In genomic region chr3:149004622-149005021, GRCh38 we compare ENCODE assay signal across 12 cellular contexts. TPM values are rescaled to one million over a fixed set of nuclear protein-coding genes. Genes with fewer than 3 reads are reported as not detected.
DNase-seq lines count a peak whose midpoint lies in the region; ATAC-seq and TF ChIP-seq lines count a peak whose summit lies in the region.
"Had no signal": no experiment of that assay in that cellular context is flagged by ENCODE, and none has a peak within 500 bp of the region (broad histone marks: within the 10 kb centered on the region; RNA-seq: fewer than 3 reads in every experiment).

No MANE protein-coding gene starts in this region.

- H3K79me2 ChIP-seq in mesendoderm (ENCODE audit: control insufficient read depth, insufficient read depth, low read length), result no peaks in the 10 kb centered on the region

- TF ChIP-seq CTCF in brain (conservative IDR thresholded peaks at IDR 0.05), result no peak

- peak overlapping the region; percentile 21 to 97 (median 88) for H3K27ac Mint-ChIP-seq in CD8-positive, alpha-beta memory T cell
- H3K27ac Mint-ChIP-seq in brain, result peak overlapping the region in 3 of 5 experiments; percentile 67 to 88 (median 73)
- H3K27ac Mint-ChIP-seq: stimulated activated naive CD8-positive, alpha-beta T cell treated with anti-CD3 and anti-CD28 coated beads, Interleukin-15, Interleukin-2, amounts not matched to agents 100 ng/mL and 50 ng/mL, for 24 hours had no signal

- no peaks in the 10 kb centered on the region for H3K9me3 ChIP-seq in CD8-positive, alpha-beta memory T cell (ENCODE audit: low read length)
- H3K9me3 ChIP-seq: Caco-2 had no signal

- H3K23ac ChIP-seq in mesendoderm (ENCODE audit: low read length), result no peak overlapping the region

- H3K27me3 Mint-ChIP-seq in CD8-positive, alpha-beta memory T cell, result no peaks in the 10 kb centered on the region
- no peaks in the 10 kb centered on the region for H3K27me3 Mint-ChIP-seq in brain
- H3K27me3 Mint-ChIP-seq: stimulated activated naive CD8-positive, alpha-beta T cell treated with anti-CD3 and anti-CD28 coated beads, Interleukin-15, Interleukin-2, amounts not matched to agents 100 ng/mL and 50 ng/mL, for 24 hours had no signal

- H3K27ac ChIP-seq in CD8-positive, alpha-beta memory T cell (ENCODE audit: low read depth, low read length), result no peak overlapping the region
- H3K27ac ChIP-seq in mesendoderm (ENCODE audit: low read depth, low read length), result no peak overlapping the region
- H3K27ac ChIP-seq: SK-N-MC had no signal

- DNase-seq in CD8-positive, alpha-beta memory T cell, result no peak
- peak; percentile 78 for DNase-seq in NCI-H146 (lab: John Stamatoyannopoulos, UW)
- no peak for DNase-seq in mesendoderm
- DNase-seq in retina, result no peak
- DNase-seq in activated gamma-delta T cell treated with Interleukin-2 at 50 U/mL for 16 hours, result no peak
- DNase-seq in NAMALWA (ENCODE audit: low spot score), result no peak
- DNase-seq: Caco-2 had no signal

- peak overlapping the region; percentile 7 for H2BK5ac ChIP-seq in mesendoderm (ENCODE audit: low read length)

- no peaks in the 10 kb centered on the region for H3K9me3 Mint-ChIP-seq in CD8-positive, alpha-beta memory T cell
- H3K9me3 Mint-ChIP-seq in brain, result no peaks in the 10 kb centered on the region
- H3K9me3 Mint-ChIP-seq: stimulated activated naive CD8-positive, alpha-beta T cell treated with anti-CD3 and anti-CD28 coated beads, Interleukin-15, Interleukin-2, amounts not matched to agents 100 ng/mL and 50 ng/mL, for 24 hours had no signal

- H4K5ac ChIP-seq in mesendoderm (ENCODE audit: low read length), result no peak overlapping the region

- peaks cover 46 to 63% (median 54%) of the 10 kb centered on the region in 3 donors for H3K4me1 Mint-ChIP-seq in CD8-positive, alpha-beta memory T cell
- H3K4me1 Mint-ChIP-seq in brain, result peaks cover 13% of the 10 kb centered on the region

- no peaks in the 10 kb centered on the region for H3K79me1 ChIP-seq in mesendoderm (ENCODE audit: low read length)

- H3K4me2 ChIP-seq in mesendoderm (ENCODE audit: low read length), result no peak overlapping the region
- H3K4me2 ChIP-seq: smooth muscle cell had no signal

- no peak overlapping the region for H2BK15ac ChIP-seq in mesendoderm (replicated peaks; ENCODE audit: low read depth)

- no peak for ATAC-seq in GM18873 (IDR thresholded peaks at IDR 0.05; ENCODE audit: low FRiP score, unreplicated experiment)

- peak overlapping the region in 1 of 7 donors; percentile 3 for H3K4me3 Mint-ChIP-seq in CD8-positive, alpha-beta memory T cell
- no peak overlapping the region for H3K4me3 Mint-ChIP-seq in brain
- H3K4me3 Mint-ChIP-seq: stimulated activated naive CD8-positive, alpha-beta T cell treated with anti-CD3 and anti-CD28 coated beads, Interleukin-15, Interleukin-2, amounts not matched to agents 100 ng/mL and 50 ng/mL, for 24 hours had no signal

- CTCF ChIA-PET in CD8-positive, alpha-beta memory T cell (lab: Charles Lee), result interaction anchor here (0.9 kb wide), 1 partner anchor 13 kb away, joined by 3 read pairs; no protein-coding TSS in a partner anchor

- no peak overlapping the region for H3K9ac ChIP-seq in mesendoderm (ENCODE audit: low read length)

- no peak overlapping the region for H4K8ac ChIP-seq in mesendoderm (ENCODE audit: low read depth, low read length)

- no peak overlapping the region for H3K18ac ChIP-seq in mesendoderm (ENCODE audit: low read length)

- H2AK5ac ChIP-seq in mesendoderm (ENCODE audit: low read length), result peak overlapping the region; percentile 27

- peaks cover 21% of the 10 kb centered on the region for H3K4me1 ChIP-seq in CD8-positive, alpha-beta memory T cell (ENCODE audit: insufficient read depth, low read length)
- peaks cover 6% of the 10 kb centered on the region for H3K4me1 ChIP-seq in mesendoderm (ENCODE audit: control insufficient read depth, low read depth, low read length)
- H3K4me1 ChIP-seq: Caco-2 had no signal

- H3K27me3 ChIP-seq in CD8-positive, alpha-beta memory T cell (ENCODE audit: insufficient read depth, low read length, poor library complexity, severe bottlenecking), result no peaks in the 10 kb centered on the region
- H3K27me3 ChIP-seq in mesendoderm (ENCODE audit: insufficient read depth, low read length, poor library complexity), result no peaks in the 10 kb centered on the region

- peaks cover 15% of the 10 kb centered on the region for H3K36me3 ChIP-seq in CD8-positive, alpha-beta memory T cell (ENCODE audit: insufficient read depth, low read length)
- no peaks in the 10 kb centered on the region for H3K36me3 ChIP-seq in mesendoderm (ENCODE audit: control insufficient read depth, insufficient read depth, low read length)

- POLR2A ChIA-PET in CD8-positive, alpha-beta memory T cell (lab: Charles Lee), result no interaction called here

- no peak overlapping the region for H3K4me3 ChIP-seq in CD8-positive, alpha-beta memory T cell (ENCODE audit: low read length)
- H3K4me3 ChIP-seq in mesendoderm (ENCODE audit: low read length), result no peak overlapping the region
- H3K4me3 ChIP-seq: SK-N-MC, smooth muscle cell had no signal

- WGBS in mesendoderm (ENCODE audit: extremely low coverage, insufficient coverage, low lambda C conversion rate), result no CpG with 5 or more reads among the region's 4 CpGs

- H3K4ac ChIP-seq in mesendoderm (ENCODE audit: low read depth, low read length), result no peak overlapping the region

- H2BK120ac ChIP-seq in mesendoderm (ENCODE audit: low read depth, low read length), result no peak overlapping the region

- peaks cover 17 to 66% (median 24%) of the 10 kb centered on the region in 3 donors for H3K36me3 Mint-ChIP-seq in CD8-positive, alpha-beta memory T cell
- peaks cover 12% of the 10 kb centered on the region for H3K36me3 Mint-ChIP-seq in brain

- H3K56ac ChIP-seq in mesendoderm (ENCODE audit: low read length), result peak overlapping the region; percentile 36

RNA-seq across cellular contexts. Expression of gene GYG1, which starts 13.3 kb away (rescaled TPM):
- total RNA-seq in CD8-positive, alpha-beta memory T cell, result 10 to 100 TPM; 31.9 to 35.0 TPM
- 78.3 TPM for polyA plus RNA-seq in CD8-positive, alpha-beta memory T cell
- polyA plus RNA-seq in brain (ENCODE audit: insufficient read depth, low read depth, low replicate concordance), result 23.0 TPM
- 18.7 TPM for polyA plus RNA-seq in mesendoderm (2013, experiment 1 of 2)
- 19.1 TPM for polyA plus RNA-seq in mesendoderm (2013, experiment 2 of 2)
